In the genomic region with DNA sequence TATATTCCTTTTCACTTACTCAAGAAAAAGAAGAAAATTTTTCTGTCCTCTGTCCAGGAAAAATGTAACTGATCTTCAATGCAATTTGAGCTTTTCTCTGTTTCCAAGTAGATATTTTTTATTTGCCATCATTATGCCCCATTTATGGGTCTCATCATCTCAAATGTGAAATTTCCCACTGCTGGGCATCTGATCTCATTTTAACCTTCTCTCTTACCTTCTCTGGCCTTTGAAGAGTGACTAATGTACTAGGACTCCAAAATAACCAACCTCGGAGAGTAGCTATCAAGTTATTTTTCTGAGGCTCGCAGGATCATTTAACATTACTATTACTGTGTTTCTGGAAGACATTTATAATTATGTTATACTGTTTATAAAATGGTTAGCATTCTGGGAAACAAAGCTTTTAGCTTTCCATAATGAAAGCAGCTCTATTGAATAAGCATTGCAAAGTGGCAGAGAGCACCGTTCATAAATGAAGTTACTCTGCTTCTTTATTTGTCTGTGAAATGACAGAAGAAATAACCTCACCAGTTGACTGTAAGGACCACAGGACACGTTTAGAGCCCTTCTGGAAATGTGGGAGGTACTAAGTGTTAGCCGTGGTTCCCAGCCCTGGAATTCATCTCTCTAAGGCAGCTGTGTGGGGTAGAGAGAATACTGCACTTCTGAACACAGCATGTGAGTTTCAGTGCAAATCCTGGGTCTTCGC, we compare ENCODE assay signal across 1 cellular context.
TF ChIP-seq lines count a peak whose summit lies in the region.

No MANE protein-coding gene starts in this region.

TF ChIP-seq in endothelial cell of umbilical vein, 7 proteins besides CTCF, POLR2A, EP300 and RAD21:
- TF ChIP-seq MYC (IDR thresholded peaks at IDR 0.05; ENCODE audit: low read depth, low read length) (no peak), FOS (IDR thresholded peaks at IDR 0.05; ENCODE audit: borderline replicate concordance, insufficient read depth, low read length) (peak; percentile 49), POLR2AphosphoS5 (IDR thresholded peaks at IDR 0.05; ENCODE audit: insufficient read depth, low read depth, low read length) (peak; percentile 23), MAX (IDR thresholded peaks at IDR 0.05; ENCODE audit: insufficient read depth, insufficient read length) (no peak), JUN (IDR thresholded peaks at IDR 0.05; ENCODE audit: borderline replicate concordance, insufficient read depth, insufficient read length, low read depth) (peak; percentile 54)
